Comparison of ENCODE assay signal across 9 cellular contexts in genomic region chr7:98619450-98620321, GRCh38. TPM values are rescaled to one million over a fixed set of nuclear protein-coding genes. Genes with fewer than 3 reads are reported as not detected.
DNase-seq lines count a peak whose midpoint lies in the region; ATAC-seq and TF ChIP-seq lines count a peak whose summit lies in the region.
"Had no signal": no experiment of that assay in that cellular context is flagged by ENCODE, and none has a peak within 500 bp of the region (broad histone marks: within the 10 kb centered on the region; RNA-seq: fewer than 3 reads in every experiment).

No MANE protein-coding gene starts in this region.

- intact Hi-C loops in heart left ventricle (cut with DNase I), result no loop called here
- intact Hi-C loops in stomach (cut with DNase I; ENCODE audit: low total_unique reads), result no loop called here

- peak; percentile 71 to 86 (median 77) for ATAC-seq in heart left ventricle
- ATAC-seq in HG02678 (IDR thresholded peaks at IDR 0.05; ENCODE audit: unreplicated experiment), result no peak

- H3K27me3 ChIP-seq in heart left ventricle, result peaks cover 16 to 59% (median 28%) of the 10 kb centered on the region in 9 donors
- H3K27me3 ChIP-seq in stomach, result peaks cover 9 to 80% (median 55%) of the 10 kb centered on the region in 3 donors

- H3K9me3 ChIP-seq in heart left ventricle, result no peaks in the 10 kb centered on the region
- H3K9me3 ChIP-seq in stomach, result peaks cover 0 to 8% (median 0%) of the 10 kb centered on the region in 4 donors

- no peak for TF ChIP-seq EP300 in stomach (IDR thresholded peaks at IDR 0.05)

- H3K4me3 ChIP-seq in heart left ventricle (peak overlapping the region in 5 of 12 donors; percentile 3 to 48 (median 15)), stomach (peak overlapping the region; percentile 19 to 31 (median 26))

- 28 to 32% (median 31%) methylated on average over 27 of the region's 27 CpGs for WGBS in heart left ventricle, 4 donors
- 14 to 21% (median 16%) methylated on average over 19 to 27 of the region's 27 CpGs for WGBS in stomach, 5 donors

- H3K4me1 ChIP-seq in heart left ventricle (peaks cover 0 to 28% (median 3%) of the 10 kb centered on the region in 12 donors), stomach (peaks cover 15 to 39% (median 28%) of the 10 kb centered on the region in 4 donors)

- peak; percentile 23 to 42 for DNase-seq in SHP77 (lab: John Stamatoyannopoulos, UW)
- DNase-seq in SHP77 treated with DMSO at 0.1 percent for 48 hours (lab: John Stamatoyannopoulos, UW), result no peak
- DNase-seq in NOMO-1 treated with DMSO at 0.1 percent for 48 hours (lab: John Stamatoyannopoulos, UW; ENCODE audit: unreplicated experiment), result peak; percentile 76
- DNase-seq in heart left ventricle, result peak in 3 of 5 donors; percentile 22 to 62 (median 54)
- peak; percentile 40 for DNase-seq in stomach
- DNase-seq in NCI-H526 treated with DMSO at 0.1 percent for 48 hours (lab: John Stamatoyannopoulos, UW), result no peak
- DNase-seq in KG1 (lab: John Stamatoyannopoulos, UW), result no peak
- DNase-seq: CD4-positive, alpha-beta memory T cell had no signal

- no peaks in the 10 kb centered on the region for H3K36me3 ChIP-seq in heart left ventricle
- no peaks in the 10 kb centered on the region for H3K36me3 ChIP-seq in stomach

- TF ChIP-seq POLR2A in heart left ventricle (IDR thresholded peaks at IDR 0.05), result no peak
- TF ChIP-seq POLR2A in stomach (IDR thresholded peaks at IDR 0.05), result no peak

- H3K27ac ChIP-seq in heart left ventricle, result no peak overlapping the region
- H3K27ac ChIP-seq in stomach, result peak overlapping the region in 3 of 5 donors; percentile 5 to 17 (median 10)

- TF ChIP-seq CTCF in heart left ventricle (IDR thresholded peaks at IDR 0.05) (no peak), stomach (IDR thresholded peaks at IDR 0.05) (no peak)

RNA-seq across cellular contexts. Expression of gene NPTX2, which starts 2.6 kb away (rescaled TPM):
- total RNA-seq in heart left ventricle (10 to 100 TPM in 2 of 9 donors, 1 to 10 TPM in 5, under 1 TPM in 2; 0.21 to 32.0 (median 2.7) TPM), stomach (10 to 100 TPM in 2 of 5 donors, 1 to 10 TPM in 3; 1.4 to 12.1 (median 4.8) TPM)
- polyA plus RNA-seq in heart left ventricle (1 to 10 TPM; 4.6 to 4.8 TPM), stomach (1 to 10 TPM in 2 of 3 donors, under 1 TPM in 1; 0.62 to 4.5 (median 3.2) TPM)
- total RNA-seq: CD4-positive, alpha-beta memory T cell had no signal
- polyA plus RNA-seq: CD4-positive, alpha-beta memory T cell had no signal

Comparison
In these comparisons a context has a peak if more than half of its experiments do, and no peak if none do; other contexts are left out.
1. DNase-seq: peak in SHP77 (2 of 2), NOMO-1 treated with DMSO at 0.1 percent for 48 hours (single experiment), heart left ventricle (3 of 5) and stomach (single experiment); none in SHP77 treated with DMSO at 0.1 percent for 48 hours (single experiment), NCI-H526 treated with DMSO at 0.1 percent for 48 hours (single experiment) and KG1 (single experiment).
2. H3K27ac ChIP-seq: peak in stomach (3 of 5); none in heart left ventricle (0 of 12).